Comparison of ENCODE assay signal across 12 cellular contexts in genomic region chr20:4068708-4069107, GRCh38. TPM values are rescaled to one million over a fixed set of nuclear protein-coding genes. Genes with fewer than 3 reads are reported as not detected.
DNase-seq lines count a peak whose midpoint lies in the region; ATAC-seq, FAIRE-seq and TF ChIP-seq lines count a peak whose summit lies in the region.
"Had no signal": no experiment of that assay in that cellular context is flagged by ENCODE, and none has a peak within 500 bp of the region (broad histone marks: within the 10 kb centered on the region; RNA-seq: fewer than 3 reads in every experiment).

No MANE protein-coding gene starts in this region.

- TF ChIP-seq CTCF in astrocyte (IDR thresholded peaks at IDR 0.05; ENCODE audit: insufficient read depth, low read depth, low read length) (no peak), kidney (IDR thresholded peaks at IDR 0.05; ENCODE audit: borderline replicate concordance, extremely low read depth, insufficient read depth) (no peak), transverse colon (IDR thresholded peaks at IDR 0.05) (no peak)

- H3K79me2 ChIP-seq in astrocyte (ENCODE audit: insufficient read depth, low read length), result no peaks in the 10 kb centered on the region

- H3K36me3 ChIP-seq in astrocyte (ENCODE audit: insufficient read depth, low read length), result no peaks in the 10 kb centered on the region
- H3K36me3 ChIP-seq in kidney (ENCODE audit: control insufficient read depth in 1 of 2, insufficient read depth in 2 of 2, low read length in 2 of 2), result no peaks in the 10 kb centered on the region
- no peaks in the 10 kb centered on the region for H3K36me3 ChIP-seq in transverse colon

- no peak overlapping the region for H3K27ac Mint-ChIP-seq in astrocyte (ENCODE audit: unreplicated experiment)
- H3K27ac Mint-ChIP-seq: activated CD4-positive, alpha-beta memory T cell treated with anti-CD3 and anti-CD28 coated beads for 36 hours; stimulated activated naive B cell treated with anti-CD40 and anti-IgM and Interleukin-4, amounts not matched to agents 10 μg/mL and 1 μg/mL and 100 μg/mL, for 72 hours had no signal

- in situ Hi-C loops in transverse colon (cut with MboI; ENCODE audit: low pct_ligation_motif_present in 1 of 4, low pct_unique_long_range_greater_than_20kb in 1 of 4, low sequenced_read_pairs in 3 of 4), result no loop called here

- H3K9ac ChIP-seq in astrocyte (ENCODE audit: low read length), result no peak overlapping the region
- H3K9ac ChIP-seq in kidney (ENCODE audit: low read length in 2 of 2), result no peak overlapping the region

- H3K27ac ChIP-seq in astrocyte (ENCODE audit: low read depth, low read length) (no peak overlapping the region), kidney (ENCODE audit: low read depth in 2 of 2, low read length in 2 of 2) (no peak overlapping the region), transverse colon (no peak overlapping the region)
- H3K27ac ChIP-seq: C4-2B had no signal

- H3K4me3 ChIP-seq in astrocyte (ENCODE audit: insufficient read depth, low read depth, low read length) (no peak overlapping the region), kidney (ENCODE audit: low read length in 2 of 2) (no peak overlapping the region), transverse colon (no peak overlapping the region)

- H3K27me3 Mint-ChIP-seq in astrocyte (ENCODE audit: low read depth, unreplicated experiment), result peaks cover 7% of the 10 kb centered on the region
- H3K27me3 Mint-ChIP-seq: activated CD4-positive, alpha-beta memory T cell treated with anti-CD3 and anti-CD28 coated beads for 36 hours; stimulated activated naive B cell treated with anti-CD40 and anti-IgM and Interleukin-4, amounts not matched to agents 10 μg/mL and 1 μg/mL and 100 μg/mL, for 72 hours had no signal

- H3K4me2 ChIP-seq in astrocyte (ENCODE audit: low read length), result peak overlapping the region; percentile 14

- peak; percentile 33; the same call in 1 of the 2 replicates for TF ChIP-seq EP300 in Ishikawa (IDR thresholded peaks at IDR 0.05; ENCODE audit: borderline replicate concordance)
- TF ChIP-seq EP300 in transverse colon (IDR thresholded peaks at IDR 0.05; ENCODE audit: low read depth), result no peak

- H3K4me1 ChIP-seq in astrocyte (ENCODE audit: insufficient read depth, low read length) (peaks cover 52% of the 10 kb centered on the region), kidney (ENCODE audit: control insufficient read depth in 1 of 2, insufficient read depth in 1 of 2, low read depth in 1 of 2, low read length in 2 of 2) (peaks cover 6 to 9% of the 10 kb centered on the region in 2 donors), transverse colon (peaks cover 12 to 24% (median 15%) of the 10 kb centered on the region in 4 donors)

- H3K9me3 ChIP-seq in astrocyte (ENCODE audit: insufficient read depth, low read depth, low read length), result no peaks in the 10 kb centered on the region
- H3K9me3 ChIP-seq in kidney (ENCODE audit: control insufficient read depth in 1 of 2, low read length in 2 of 2), result no peaks in the 10 kb centered on the region
- H3K9me3 ChIP-seq in transverse colon, result no peaks in the 10 kb centered on the region

- no peak overlapping the region for H3K4me3 Mint-ChIP-seq in astrocyte (ENCODE audit: unreplicated experiment)
- H3K4me3 Mint-ChIP-seq: activated CD4-positive, alpha-beta memory T cell treated with anti-CD3 and anti-CD28 coated beads for 36 hours; stimulated activated naive B cell treated with anti-CD40 and anti-IgM and Interleukin-4, amounts not matched to agents 10 μg/mL and 1 μg/mL and 100 μg/mL, for 72 hours had no signal

- FAIRE-seq in astrocyte (lab: Jason Lieb, UNC) (no peak), kidney (lab: Jason Lieb, UNC) (no peak)

- intact Hi-C loops in kidney (cut with DNase I), result no loop called here
- intact Hi-C loops in transverse colon (cut with DNase I; ENCODE audit: low total_unique reads), result no loop called here

- DNase-seq in astrocyte (ENCODE audit: low read depth) (no peak), kidney (peak; percentile 86), transverse colon (peak; percentile 32), GDM1 (lab: John Stamatoyannopoulos, UW) (no peak), iPS-NIHi11 (ENCODE audit: low spot score) (no peak)
- DNase-seq: activated CD4-positive, alpha-beta memory T cell treated with anti-CD3 and anti-CD28 coated beads for 36 hours; amniotic stem cell; NCI-H1417; stimulated activated naive B cell treated with anti-CD40 and anti-IgM and Interleukin-4, amounts not matched to agents 10 μg/mL and 1 μg/mL and 100 μg/mL, for 72 hours had no signal

- no peak overlapping the region for H2AFZ ChIP-seq in astrocyte (ENCODE audit: low read depth, low read length)

- ATAC-seq in GM21576 (IDR thresholded peaks at IDR 0.05; ENCODE audit: unreplicated experiment), result no peak
- ATAC-seq: stimulated activated naive B cell treated with anti-CD40 and anti-IgM and Interleukin-4, amounts not matched to agents 10 μg/mL and 1 μg/mL and 100 μg/mL, for 72 hours had no signal

- TF ChIP-seq RAD21 in Ishikawa (IDR thresholded peaks at IDR 0.05; ENCODE audit: low read depth), result peak; percentile 8; the same call in 1 of the 2 replicates

- H3K4me1 Mint-ChIP-seq in astrocyte (ENCODE audit: low read depth, unreplicated experiment), result peaks cover 12% of the 10 kb centered on the region

- no peak for TF ChIP-seq POLR2A in transverse colon (IDR thresholded peaks at IDR 0.05)

- H4K20me1 ChIP-seq in astrocyte (ENCODE audit: insufficient read depth, low read length), result no peaks in the 10 kb centered on the region

- no peaks in the 10 kb centered on the region for H3K27me3 ChIP-seq in astrocyte (ENCODE audit: insufficient read depth, low read length)
- no peaks in the 10 kb centered on the region for H3K27me3 ChIP-seq in transverse colon

- 33% methylated on average over 4 of the region's 4 CpGs; no CpG with 5 or more reads in 1 of the 2 donors for WGBS in transverse colon (ENCODE audit: low coverage in 1 of 2), 2 donors

- H3K9me3 Mint-ChIP-seq in astrocyte (ENCODE audit: unreplicated experiment), result peaks cover 10% of the 10 kb centered on the region
- H3K9me3 Mint-ChIP-seq: activated CD4-positive, alpha-beta memory T cell treated with anti-CD3 and anti-CD28 coated beads for 36 hours; stimulated activated naive B cell treated with anti-CD40 and anti-IgM and Interleukin-4, amounts not matched to agents 10 μg/mL and 1 μg/mL and 100 μg/mL, for 72 hours had no signal

- peaks cover 2% of the 10 kb centered on the region for H3K36me3 Mint-ChIP-seq in astrocyte (ENCODE audit: low read depth, unreplicated experiment)
- H3K36me3 Mint-ChIP-seq: activated CD4-positive, alpha-beta memory T cell treated with anti-CD3 and anti-CD28 coated beads for 36 hours; stimulated activated naive B cell treated with anti-CD40 and anti-IgM and Interleukin-4, amounts not matched to agents 10 μg/mL and 1 μg/mL and 100 μg/mL, for 72 hours had no signal

TF ChIP-seq in Ishikawa, 13 proteins besides CTCF, POLR2A, EP300 and RAD21:
- TF ChIP-seq, protein P1, sequence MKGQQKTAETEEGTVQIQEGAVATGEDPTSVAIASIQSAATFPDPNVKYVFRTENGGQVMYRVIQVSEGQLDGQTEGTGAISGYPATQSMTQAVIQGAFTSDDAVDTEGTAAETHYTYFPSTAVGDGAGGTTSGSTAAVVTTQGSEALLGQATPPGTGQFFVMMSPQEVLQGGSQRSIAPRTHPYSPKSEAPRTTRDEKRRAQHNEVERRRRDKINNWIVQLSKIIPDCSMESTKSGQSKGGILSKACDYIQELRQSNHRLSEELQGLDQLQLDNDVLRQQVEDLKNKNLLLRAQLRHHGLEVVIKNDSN (IDR thresholded peaks at IDR 0.05), result no peak
- TF ChIP-seq ZBTB7A (IDR thresholded peaks at IDR 0.05; ENCODE audit: low read depth) (0 out of 2 replicates have a peak, but pooled peaks have one; percentile 52), TAF1 (IDR thresholded peaks at IDR 0.05; ENCODE audit: low read depth) (no peak), EGR1 (IDR thresholded peaks at IDR 0.05) (peak; percentile 78; the same call in 1 of the 2 replicates), TEAD4 (IDR thresholded peaks at IDR 0.05) (no peak), CREB1 (IDR thresholded peaks at IDR 0.05; ENCODE audit: low read depth) (no peak), NFIC (IDR thresholded peaks at IDR 0.05) (peak; percentile 89), TCF12 (IDR thresholded peaks at IDR 0.05; ENCODE audit: low read depth) (peak; percentile 48; the same call in 1 of the 2 replicates)
- TF ChIP-seq, protein P2, sequence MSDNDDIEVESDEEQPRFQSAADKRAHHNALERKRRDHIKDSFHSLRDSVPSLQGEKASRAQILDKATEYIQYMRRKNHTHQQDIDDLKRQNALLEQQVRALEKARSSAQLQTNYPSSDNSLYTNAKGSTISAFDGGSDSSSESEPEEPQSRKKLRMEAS (IDR thresholded peaks at IDR 0.05), result peak; percentile 82

RNA-seq across cellular contexts. Expression of gene RNF24, which starts 53.4 kb away (rescaled TPM):
- total RNA-seq in astrocyte (17.4 and 19.0 TPM in 2 replicates), kidney (30.9 TPM), transverse colon (1 to 10 TPM; 3.4 to 4.9 (median 3.9) TPM)
- polyA plus RNA-seq in kidney (ENCODE audit: insufficient read depth, low read depth, low replicate concordance), result 4.5 TPM

Comparison
In these comparisons a context has a peak if more than half of its experiments do, and no peak if none do; other contexts are left out.
1. DNase-seq: peak in kidney (single experiment) and transverse colon (single experiment); none in astrocyte (single experiment), GDM1 (single experiment) and iPS-NIHi11 (single experiment).